ENCODE assay signal across 19 cellular contexts in the genomic region with DNA sequence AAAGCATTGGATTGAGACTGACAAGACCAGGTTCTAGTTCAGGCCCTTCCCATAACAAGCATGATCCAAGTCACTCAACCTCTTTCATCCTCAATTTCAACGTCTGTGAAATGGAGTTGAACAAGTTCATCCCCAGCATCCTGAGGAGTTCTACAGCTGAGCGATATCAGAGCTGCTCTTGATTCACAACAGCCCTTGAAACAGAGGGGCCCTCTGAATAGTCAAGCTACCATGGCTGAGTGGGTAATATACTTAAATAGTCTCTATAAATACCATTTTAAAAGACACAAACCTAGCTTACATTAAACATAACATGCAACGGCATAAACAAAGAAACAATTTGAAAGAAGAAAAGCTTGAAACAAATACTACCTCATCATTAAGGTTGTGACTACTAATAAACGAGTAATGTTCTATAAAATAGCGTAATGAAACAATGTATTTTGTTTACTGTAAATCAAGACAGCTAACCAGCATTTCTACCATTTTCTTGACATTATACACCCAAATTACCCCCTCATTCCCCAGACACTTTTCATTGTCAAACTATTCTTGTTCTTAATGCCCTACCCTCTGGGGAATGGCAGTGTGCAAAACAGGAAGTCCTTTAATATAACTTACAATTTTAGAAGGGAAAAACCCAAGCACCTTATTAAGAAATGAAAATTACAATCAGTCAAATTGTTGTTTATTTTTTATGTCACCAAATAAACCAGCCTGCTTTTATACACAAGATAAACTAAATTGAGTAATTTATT.
DNase-seq lines count a peak whose midpoint lies in the region; ATAC-seq lines count a peak whose summit lies in the region.
"Had no signal": no experiment of that assay in that cellular context is flagged by ENCODE, and none has a peak within 500 bp of the region (broad histone marks: within the 10 kb centered on the region; RNA-seq: fewer than 3 reads in every experiment).

No MANE protein-coding gene starts in this region.

- H3K4me2 ChIP-seq in BLaER1 (peak overlapping the region; percentile 75), Karpas-422 (ENCODE audit: low read depth, low read length, poor library complexity, severe bottlenecking) (peak overlapping the region; percentile 5)

- no peaks in the 10 kb centered on the region for H3K79me2 ChIP-seq in Karpas-422 (ENCODE audit: low read length)

- ATAC-seq in GM18907 (IDR thresholded peaks at IDR 0.05; ENCODE audit: unreplicated experiment): peak; percentile 60
- ATAC-seq in HG02623 (IDR thresholded peaks at IDR 0.05; ENCODE audit: unreplicated experiment): peak; percentile 47
- no peak for ATAC-seq in Right ventricle myocardium superior (ENCODE audit: poor library complexity)
- ATAC-seq: HCT116, Right ventricle myocardium inferior had no signal

- H3K4me3 ChIP-seq in BLaER1: no peak overlapping the region; the same call in 1 of the 2 replicates
- H3K4me3 ChIP-seq in Karpas-422 (ENCODE audit: low read length): no peak overlapping the region
- H3K4me3 ChIP-seq: ovary, skin epidermis had no signal

- H3K9ac ChIP-seq in BLaER1 (no peak overlapping the region), Karpas-422 (ENCODE audit: low read length) (no peak overlapping the region)

- H3K27ac ChIP-seq in BLaER1 (peak overlapping the region; percentile 60), Karpas-422 (ENCODE audit: low read length) (no peak overlapping the region)
- H3K27ac ChIP-seq: ovary, skin epidermis had no signal

- H3K9me3 ChIP-seq in BLaER1 (no peaks in the 10 kb centered on the region), Karpas-422 (ENCODE audit: low read length) (no peaks in the 10 kb centered on the region)
- H3K9me3 ChIP-seq: ovary had no signal

- H3K36me3 ChIP-seq in BLaER1 (no peaks in the 10 kb centered on the region), Karpas-422 (ENCODE audit: insufficient read depth, low read length) (no peaks in the 10 kb centered on the region)
- H3K36me3 ChIP-seq: ovary had no signal

- H4K20me1 ChIP-seq in BLaER1 (no peaks in the 10 kb centered on the region), Karpas-422 (ENCODE audit: insufficient read depth, low read depth, low read length) (no peaks in the 10 kb centered on the region)

- H2AFZ ChIP-seq in Karpas-422 (ENCODE audit: low read length): no peak overlapping the region

- no peaks in the 10 kb centered on the region for H3K9me2 ChIP-seq in Karpas-422 (replicated peaks; ENCODE audit: insufficient read depth, low read length)

- DNase-seq in Karpas-422 (peak; percentile 54), DMS 273 treated with DMSO at 0.1 percent for 48 hours (lab: John Stamatoyannopoulos, UW) (no peak), cortex of kidney (lab: John Stamatoyannopoulos, UW) (no peak), occipital lobe (lab: John Stamatoyannopoulos, UW) (no peak), Right ventricle myocardium superior (no peak)
- DNase-seq: activated CD4-positive, alpha-beta T cell treated with anti-CD3 and anti-CD28 coated beads, Interleukin-2, amount 50 U/mL, for 1 hour; amniotic stem cell; glutamatergic neuron; KBM-7; kidney; NCI-H1694; ovary; T1000 had no signal

- H3K27me3 ChIP-seq in BLaER1 (no peaks in the 10 kb centered on the region), Karpas-422 (ENCODE audit: low read length) (no peaks in the 10 kb centered on the region)
- H3K27me3 ChIP-seq: ovary had no signal

- intact Hi-C loops in Right ventricle myocardium superior (cut with DNase I): no loop called here

- H3K4me1 ChIP-seq in BLaER1: peaks cover 41% of the 10 kb centered on the region
- peaks cover 15% of the 10 kb centered on the region for H3K4me1 ChIP-seq in Karpas-422 (ENCODE audit: low read length)
